In the genomic region with DNA sequence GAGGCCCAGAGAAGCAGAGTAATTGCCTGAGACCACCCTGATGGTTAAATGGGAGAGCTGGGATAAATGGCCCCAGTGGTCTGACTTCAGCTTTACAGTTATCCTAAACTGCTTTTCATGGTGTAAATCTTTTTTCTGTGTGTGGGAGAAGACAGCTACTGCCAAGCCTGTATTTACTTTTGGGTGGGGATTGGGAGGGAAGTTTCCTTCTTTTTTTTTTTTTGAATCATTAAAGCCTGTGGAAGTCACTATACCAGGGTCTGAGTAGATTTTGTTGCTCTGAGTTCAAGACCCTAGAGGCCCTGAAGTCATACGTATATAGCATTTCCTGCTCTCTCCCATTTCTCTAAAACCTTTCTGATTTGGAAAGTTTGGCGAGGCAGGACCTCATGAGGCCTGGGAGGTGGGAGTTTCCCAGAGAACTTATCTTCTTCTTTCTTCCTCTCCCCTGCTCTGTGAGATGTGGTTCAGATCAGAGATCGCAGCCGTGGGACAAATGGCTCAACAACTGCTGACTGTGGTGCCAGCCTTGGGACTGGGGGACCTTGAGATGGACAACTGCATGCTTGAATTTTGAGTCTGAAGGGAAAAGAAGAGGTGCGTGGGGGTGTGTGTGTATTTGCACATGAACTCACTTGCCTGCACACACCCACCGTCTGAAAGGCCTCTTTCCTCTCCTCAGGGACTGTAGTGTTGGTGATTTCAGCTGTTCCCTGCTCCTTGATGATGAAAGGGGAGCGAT, we compare ENCODE assay signal across 25 cellular contexts. TPM values are rescaled to one million over a fixed set of nuclear protein-coding genes. Genes with fewer than 3 reads are reported as not detected.
A peak's percentile ranks its signal among the peaks of the same experiment; 100 is the strongest.
DNase-seq lines count a peak whose midpoint lies in the region; ATAC-seq and TF ChIP-seq lines count a peak whose summit lies in the region.
"Had no signal": no experiment of that assay in that cellular context is flagged by ENCODE, and none has a peak within 500 bp of the region (broad histone marks: within the 10 kb centered on the region; RNA-seq: fewer than 3 reads in every experiment).

No MANE protein-coding gene starts in this region.

- peaks cover 42% of the 10 kb centered on the region for H3K4me1 ChIP-seq in GM23338 (ENCODE audit: insufficient read depth)
- peaks cover 28% of the 10 kb centered on the region for H3K4me1 ChIP-seq in PC-3 (ENCODE audit: insufficient read depth, low read length)
- H3K4me1 ChIP-seq: BLaER1 treated with 17β-estradiol and CSF1 and Interleukin-3, amounts not matched to agents 10 nM and 100 nM; Peyer's patch; suprapubic skin had no signal

- H3K27me3 ChIP-seq in GM23338 (ENCODE audit: insufficient read depth), result peaks cover 45% of the 10 kb centered on the region
- H3K27me3 ChIP-seq in PC-3 (ENCODE audit: low read length), result peaks cover 21% of the 10 kb centered on the region
- H3K27me3 ChIP-seq: BLaER1 treated with 17β-estradiol and CSF1 and Interleukin-3, amounts not matched to agents 10 nM and 100 nM; body of pancreas; pancreas; Peyer's patch; suprapubic skin had no signal

- no peak overlapping the region for H3K9ac ChIP-seq in PC-3 (ENCODE audit: low read length)
- H3K9ac ChIP-seq: BLaER1 treated with 17β-estradiol and CSF1 and Interleukin-3, amounts not matched to agents 10 nM and 100 nM had no signal

- H4K20me1 ChIP-seq in GM23338 (replicated peaks; ENCODE audit: insufficient read depth) (no peaks in the 10 kb centered on the region), PC-3 (ENCODE audit: low read length) (no peaks in the 10 kb centered on the region)
- H4K20me1 ChIP-seq: BLaER1 treated with 17β-estradiol and CSF1 and Interleukin-3, amounts not matched to agents 10 nM and 100 nM had no signal

- H3K4me1 Mint-ChIP-seq in GM23338 (peaks cover 43% of the 10 kb centered on the region), nephron (peaks cover 41% of the 10 kb centered on the region)
- H3K4me1 Mint-ChIP-seq: activated CD4-positive, alpha-beta T cell treated with anti-CD3 and anti-CD28 coated beads, Interleukin-2, amount 10 ng/mL, durations not matched to agents 24 days and 14 days; naive B cell; stimulated activated naive B cell treated with anti-CD40 and anti-IgM and Interleukin-4, amounts not matched to agents 10 μg/mL and 1 μg/mL and 100 μg/mL, for 72 hours had no signal

- ATAC-seq in GM23338 (peak; percentile 19; the same call in 2 of the 3 replicates), PC-3 (peak; percentile 29), left ventricle myocardium superior (peak; percentile 80), GM21723 (IDR thresholded peaks at IDR 0.05; ENCODE audit: unreplicated experiment) (no peak)
- ATAC-seq: body of pancreas; stimulated activated naive B cell treated with anti-CD40 and anti-IgM and Interleukin-4, amounts not matched to agents 10 μg/mL and 1 μg/mL and 100 μg/mL, for 72 hours had no signal

- H3K27ac Mint-ChIP-seq in GM23338, result no peak overlapping the region
- peak overlapping the region; percentile 8 to 40 (median 18) for H3K27ac Mint-ChIP-seq in nephron
- H3K27ac Mint-ChIP-seq: activated CD4-positive, alpha-beta T cell treated with anti-CD3 and anti-CD28 coated beads, Interleukin-2, amount 10 ng/mL, durations not matched to agents 24 days and 14 days; stimulated activated naive B cell treated with anti-CD40 and anti-IgM and Interleukin-4, amounts not matched to agents 10 μg/mL and 1 μg/mL and 100 μg/mL, for 72 hours had no signal

- DNase-seq in GM23338 (ENCODE audit: low spot score), result no peak
- no peak for DNase-seq in PC-3
- DNase-seq in left ventricle myocardium superior, result no peak
- no peak for DNase-seq in hepatic stellate cell (ENCODE audit: low spot score)
- DNase-seq in hippocampal formation (lab: John Stamatoyannopoulos, UW), result no peak
- no peak for DNase-seq in DMS 273 treated with DMSO at 0.1 percent for 48 hours (lab: John Stamatoyannopoulos, UW)
- DNase-seq: activated CD4-positive, alpha-beta T cell treated with anti-CD3 and anti-CD28 coated beads, Interleukin-2, amount 10 ng/mL, durations not matched to agents 24 days and 14 days; activated naive CD4-positive, alpha-beta T cell; activated T-cell treated with anti-CD3 and anti-CD28 coated beads, Interleukin-2, amount 50 U/mL, for 48 hours; body of pancreas; KBM-7; naive B cell; NCI-H1417 treated with DMSO at 0.1 percent for 48 hours; NCI-H2171 treated with DMSO at 0.1 percent for 48 hours; NCI-H510A treated with DMSO at 0.1 percent for 48 hours; pancreas; Peyer's patch; stimulated activated naive B cell treated with anti-CD40 and anti-IgM and Interleukin-4, amounts not matched to agents 10 μg/mL and 1 μg/mL and 100 μg/mL, for 72 hours; SW 1271; T-helper 9 cell had no signal

- intact Hi-C loops in PC-3 (cut with micrococcal nuclease), result loop anchor here (1.0 kb wide), 1 partner anchor 81 kb away; no protein-coding TSS in a partner anchor
- intact Hi-C loops in left ventricle myocardium superior (cut with micrococcal nuclease), result no loop called here

- H3K27me3 Mint-ChIP-seq in GM23338 (ENCODE audit: insufficient read depth, low read depth, poor library complexity) (peaks cover 38% of the 10 kb centered on the region), nephron (ENCODE audit: low read depth) (peaks cover 46% of the 10 kb centered on the region)
- H3K27me3 Mint-ChIP-seq: activated CD4-positive, alpha-beta T cell treated with anti-CD3 and anti-CD28 coated beads, Interleukin-2, amount 10 ng/mL, durations not matched to agents 24 days and 14 days had no signal

- H3K4me2 ChIP-seq in GM23338 (peak overlapping the region; percentile 46), PC-3 (ENCODE audit: low read length) (no peak overlapping the region)
- H3K4me2 ChIP-seq: BLaER1 treated with 17β-estradiol and CSF1 and Interleukin-3, amounts not matched to agents 10 nM and 100 nM had no signal

- H3K4me3 Mint-ChIP-seq in GM23338, result no peak overlapping the region; the same call in 2 of the 3 replicates
- peak overlapping the region in 2 of 3 experiments; percentile 21 to 43 for H3K4me3 Mint-ChIP-seq in nephron
- H3K4me3 Mint-ChIP-seq: activated CD4-positive, alpha-beta T cell treated with anti-CD3 and anti-CD28 coated beads, Interleukin-2, amount 10 ng/mL, durations not matched to agents 24 days and 14 days; stimulated activated naive B cell treated with anti-CD40 and anti-IgM and Interleukin-4, amounts not matched to agents 10 μg/mL and 1 μg/mL and 100 μg/mL, for 72 hours had no signal

- H3K4me3 ChIP-seq in GM23338 (peak overlapping the region; percentile 25; the same call in 1 of the 2 replicates), PC-3 (ENCODE audit: low read length) (no peak overlapping the region)
- H3K4me3 ChIP-seq: BLaER1 treated with 17β-estradiol and CSF1 and Interleukin-3, amounts not matched to agents 10 nM and 100 nM; body of pancreas; pancreas; Peyer's patch; suprapubic skin had no signal

- no peaks in the 10 kb centered on the region for H3K36me3 ChIP-seq in GM23338 (ENCODE audit: insufficient read depth)
- no peaks in the 10 kb centered on the region for H3K36me3 ChIP-seq in PC-3 (ENCODE audit: low read depth, low read length)
- H3K36me3 ChIP-seq: BLaER1 treated with 17β-estradiol and CSF1 and Interleukin-3, amounts not matched to agents 10 nM and 100 nM; pancreas; Peyer's patch; suprapubic skin had no signal

- no peaks in the 10 kb centered on the region for H3F3A ChIP-seq in GM23338 (replicated peaks; ENCODE audit: low read depth)
- H3F3A ChIP-seq in PC-3 (ENCODE audit: low read length, unreplicated experiment), result no peaks in the 10 kb centered on the region

- TF ChIP-seq CTCF in GM23338 (conservative IDR thresholded peaks at IDR 0.05; ENCODE audit: low read depth in 2 of 2) (no peak), PC-3 (conservative IDR thresholded peaks at IDR 0.05; ENCODE audit: low read depth, low read length) (no peak), nephron (IDR thresholded peaks at IDR 0.05; ENCODE audit: unreplicated experiment in 3 of 3) (no peak)

- POLR2A ChIA-PET in PC-3 (lab: Charles Lee; ENCODE audit: unreplicated experiment), result no interaction called here

- H3K27ac ChIP-seq in GM23338 (ENCODE audit: low read depth) (no peak overlapping the region), PC-3 (ENCODE audit: low read length) (no peak overlapping the region)
- H3K27ac ChIP-seq: BLaER1 treated with 17β-estradiol and CSF1 and Interleukin-3, amounts not matched to agents 10 nM and 100 nM; body of pancreas; pancreas; Peyer's patch; suprapubic skin had no signal

- CTCF ChIA-PET in PC-3 (lab: Charles Lee), result interaction anchor here (0.5 to 0.7 kb wide), 3 partner anchors 32 to 265 kb away, joined by 7 to 11 read pairs (median 10); no protein-coding TSS in a partner anchor

- H3K9me3 Mint-ChIP-seq in GM23338, result peaks cover 8% of the 10 kb centered on the region
- peaks cover 18% of the 10 kb centered on the region for H3K9me3 Mint-ChIP-seq in nephron
- H3K9me3 Mint-ChIP-seq: activated CD4-positive, alpha-beta T cell treated with anti-CD3 and anti-CD28 coated beads, Interleukin-2, amount 10 ng/mL, durations not matched to agents 24 days and 14 days had no signal

- H2AFZ ChIP-seq in GM23338, result no peak overlapping the region
- H2AFZ ChIP-seq in PC-3 (ENCODE audit: low read length), result no peak overlapping the region

- BruUV-seq in PC-3 (replicated peaks; lab: Mats Ljungman, UMichigan), result no TSS peak

- H3K36me3 Mint-ChIP-seq in GM23338 (ENCODE audit: low read depth), result no peaks in the 10 kb centered on the region
- peaks cover 4% of the 10 kb centered on the region for H3K36me3 Mint-ChIP-seq in nephron (ENCODE audit: low read depth)
- H3K36me3 Mint-ChIP-seq: naive B cell; stimulated activated naive B cell treated with anti-CD40 and anti-IgM and Interleukin-4, amounts not matched to agents 10 μg/mL and 1 μg/mL and 100 μg/mL, for 72 hours had no signal

- peaks cover 9% of the 10 kb centered on the region; the same call in 1 of the 2 replicates for H3K9me3 ChIP-seq in PC-3 (ENCODE audit: low read length)
- H3K9me3 ChIP-seq: body of pancreas, pancreas, Peyer's patch had no signal

- H3K9me2 ChIP-seq in GM23338 (ENCODE audit: insufficient read depth) (0 out of 2 replicates have a peak, but pooled peaks cover 2% of the 10 kb centered on the region), PC-3 (replicated peaks; ENCODE audit: low read length) (no peaks in the 10 kb centered on the region)

- H3K79me2 ChIP-seq in GM23338 (replicated peaks; ENCODE audit: insufficient read depth) (no peaks in the 10 kb centered on the region), PC-3 (ENCODE audit: low read length) (no peaks in the 10 kb centered on the region)

TF ChIP-seq in GM23338, 12 proteins besides CTCF, POLR2A, EP300 and RAD21 (continues in another document):
- TF ChIP-seq EZH2 (IDR thresholded peaks at IDR 0.05; ENCODE audit: low read depth, unreplicated experiment), result no peak
- TF ChIP-seq POLR2AphosphoS5 (IDR thresholded peaks at IDR 0.05; ENCODE audit: low read depth), result no peak
- no peak for TF ChIP-seq JUNB (IDR thresholded peaks at IDR 0.05; ENCODE audit: unreplicated experiment)
- TF ChIP-seq NANOG (IDR thresholded peaks at IDR 0.05; ENCODE audit: borderline replicate concordance), result no peak

RNA-seq across cellular contexts. Expression of gene LRMDA, which starts 18.1 kb away (rescaled TPM):
- total RNA-seq in GM23338 (2014; rRNA removed; shearing (Covaris generic)), result 0.90 TPM in 1 of 2 replicates, not detected in the other
- polyA plus RNA-seq in GM23338 (2016; fragmentation: Nextera tagmentation; extraction: Ambion mirVana), result 1.6 and 1.8 TPM in 2 replicates
- 1.2 and 3.6 TPM in 2 replicates for total RNA-seq in PC-3 (2014; rRNA removed)
- 23.1 TPM for total RNA-seq in left ventricle myocardium superior
- total RNA-seq: activated CD4-positive, alpha-beta T cell treated with anti-CD3 and anti-CD28 coated beads, Interleukin-2, amount 10 ng/mL, durations not matched to agents 24 days and 14 days; MCF 10A had no signal

RNA-seq across cellular contexts. Expression of gene ZNF503, which starts 47.9 kb away (rescaled TPM):
- total RNA-seq in GM23338 (2014; rRNA removed; shearing (Covaris generic)), result 0.04 TPM in 1 of 2 replicates, not detected in the other
- polyA plus RNA-seq in GM23338 (2016; fragmentation: Nextera tagmentation; extraction: Ambion mirVana), result 0.21 and 0.24 TPM in 2 replicates
- total RNA-seq in PC-3 (2014; rRNA removed), result 42.3 and 72.1 TPM in 2 replicates
- total RNA-seq in left ventricle myocardium superior, result 6.8 TPM
